Comparison of ENCODE assay signal across 4 cellular contexts in genomic region chr7:95535647-95536046, GRCh38. TPM values are rescaled to one million over a fixed set of nuclear protein-coding genes. Genes with fewer than 3 reads are reported as not detected.
"Had no signal": no experiment of that assay in that cellular context is flagged by ENCODE, and none has a peak within 500 bp of the region (broad histone marks: within the 10 kb centered on the region; RNA-seq: fewer than 3 reads in every experiment).

No MANE protein-coding gene starts in this region.

- DNase-seq: GDM1, GF-D8 had no signal

- ATAC-seq: GM12878 had no signal

RNA-seq across cellular contexts. Expression of gene ASB4, which starts 49.9 kb away (rescaled TPM):
- total RNA-seq: G401, GM12878 had no signal
